In genomic region chr17:78140169-78141051, GRCh38 we compare ENCODE assay signal across 8 cellular contexts. TPM values are rescaled to one million over a fixed set of nuclear protein-coding genes. Genes with fewer than 3 reads are reported as not detected.
DNase-seq lines count a peak whose midpoint lies in the region; ATAC-seq and TF ChIP-seq lines count a peak whose summit lies in the region.

No MANE protein-coding gene starts in this region.

- H3K4me1 ChIP-seq in right atrium auricular region, result peaks cover 0 to 29% of the 10 kb centered on the region in 2 donors

- no peaks in the 10 kb centered on the region for H3K9me3 Mint-ChIP-seq in activated naive CD4-positive, alpha-beta T cell treated with anti-CD3 and anti-CD28 coated beads for 36 hours

- H3K27ac Mint-ChIP-seq in activated naive CD4-positive, alpha-beta T cell treated with anti-CD3 and anti-CD28 coated beads for 36 hours, result peak overlapping the region; percentile 28

- H3K4me3 ChIP-seq in right atrium auricular region, result peak overlapping the region in 1 of 2 donors; percentile 28

- peak overlapping the region; percentile 40 for H3K4me3 Mint-ChIP-seq in activated naive CD4-positive, alpha-beta T cell treated with anti-CD3 and anti-CD28 coated beads for 36 hours

- peak; percentile 55 for ATAC-seq in HG02588 (IDR thresholded peaks at IDR 0.05; ENCODE audit: unreplicated experiment)
- ATAC-seq in SK-N-SH treated with all-trans-retinoic acid at 6 μM for 48 hours, result peak; percentile 71

- in situ Hi-C loops in GM13976 (cut with MboI; ENCODE audit: low sequenced_read_pairs, unreplicated experiment), result no loop called here

- no peak for TF ChIP-seq CTCF in GM13976 (IDR thresholded peaks at IDR 0.05; ENCODE audit: borderline replicate concordance, control extremely low read depth, extremely low read depth, insufficient read depth, missing control alignments)
- no peak for TF ChIP-seq CTCF in right atrium auricular region (IDR thresholded peaks at IDR 0.05)

- H3K27ac ChIP-seq in right atrium auricular region, result peak overlapping the region in 1 of 2 donors; percentile 22

- H3K4me1 Mint-ChIP-seq in activated naive CD4-positive, alpha-beta T cell treated with anti-CD3 and anti-CD28 coated beads for 36 hours (ENCODE audit: low read depth), result peaks cover 63% of the 10 kb centered on the region

- H3K36me3 Mint-ChIP-seq in activated naive CD4-positive, alpha-beta T cell treated with anti-CD3 and anti-CD28 coated beads for 36 hours (ENCODE audit: low read depth), result peaks cover 22% of the 10 kb centered on the region

- intact Hi-C loops in activated naive CD4-positive, alpha-beta T cell treated with anti-CD3 and anti-CD28 coated beads for 36 hours (cut with micrococcal nuclease), result loop anchor here (1.0 to 2.0 kb wide), 3 partner anchors 28 to 47 kb away; partner anchors contain the start of genes AFMID, SYNGR2 and TK1

- CTCF ChIA-PET in activated naive CD4-positive, alpha-beta T cell treated with anti-CD3 and anti-CD28 coated beads for 36 hours (lab: Charles Lee), result interaction anchor here (0.6 to 7.9 kb wide), 6 partner anchors 13 to 120 kb away, joined by 3 to 100 read pairs (median 4); no protein-coding TSS in a partner anchor

- DNase-seq in GM13976 (ENCODE audit: low spot score) (peak; percentile 98), MV-4-11 (lab: John Stamatoyannopoulos, UW) (peak; percentile 95), right atrium auricular region (ENCODE audit: low spot score) (peak; percentile 90), COR-L47 (lab: John Stamatoyannopoulos, UW) (no peak)
- peak; percentile 96 for DNase-seq in activated naive CD4-positive, alpha-beta T cell treated with anti-CD3 and anti-CD28 coated beads for 36 hours
- peak; percentile 87 for DNase-seq in stimulated activated CD4-positive, alpha-beta T cell treated with anti-CD3 and anti-CD28 coated beads, Interleukin-12 subunit alpha, Interleukin-12 subunit beta, amount 100 ng/mL, for 4 hours

- no peaks in the 10 kb centered on the region for H3K27me3 ChIP-seq in right atrium auricular region

- no peaks in the 10 kb centered on the region for H3K27me3 Mint-ChIP-seq in activated naive CD4-positive, alpha-beta T cell treated with anti-CD3 and anti-CD28 coated beads for 36 hours (ENCODE audit: low read depth)

- H3K9me3 ChIP-seq in right atrium auricular region, result no peaks in the 10 kb centered on the region

- H3K36me3 ChIP-seq in right atrium auricular region, result no peaks in the 10 kb centered on the region

TF ChIP-seq in SK-N-SH treated with all-trans-retinoic acid at 6 μM for 48 hours, 23 proteins besides CTCF, POLR2A, EP300 and RAD21:
- TF ChIP-seq, protein P1, sequence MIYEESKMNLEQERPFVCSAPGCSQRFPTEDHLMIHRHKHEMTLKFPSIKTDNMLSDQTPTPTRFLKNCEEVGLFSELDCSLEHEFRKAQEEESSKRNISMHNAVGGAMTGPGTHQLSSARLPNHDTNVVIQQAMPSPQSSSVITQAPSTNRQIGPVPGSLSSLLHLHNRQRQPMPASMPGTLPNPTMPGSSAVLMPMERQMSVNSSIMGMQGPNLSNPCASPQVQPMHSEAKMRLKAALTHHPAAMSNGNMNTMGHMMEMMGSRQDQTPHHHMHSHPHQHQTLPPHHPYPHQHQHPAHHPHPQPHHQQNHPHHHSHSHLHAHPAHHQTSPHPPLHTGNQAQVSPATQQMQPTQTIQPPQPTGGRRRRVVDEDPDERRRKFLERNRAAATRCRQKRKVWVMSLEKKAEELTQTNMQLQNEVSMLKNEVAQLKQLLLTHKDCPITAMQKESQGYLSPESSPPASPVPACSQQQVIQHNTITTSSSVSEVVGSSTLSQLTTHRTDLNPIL (CRISPR knock-in tag; IDR thresholded peaks at IDR 0.05; ENCODE audit: low read depth), result no peak
- TF ChIP-seq, protein P2, sequence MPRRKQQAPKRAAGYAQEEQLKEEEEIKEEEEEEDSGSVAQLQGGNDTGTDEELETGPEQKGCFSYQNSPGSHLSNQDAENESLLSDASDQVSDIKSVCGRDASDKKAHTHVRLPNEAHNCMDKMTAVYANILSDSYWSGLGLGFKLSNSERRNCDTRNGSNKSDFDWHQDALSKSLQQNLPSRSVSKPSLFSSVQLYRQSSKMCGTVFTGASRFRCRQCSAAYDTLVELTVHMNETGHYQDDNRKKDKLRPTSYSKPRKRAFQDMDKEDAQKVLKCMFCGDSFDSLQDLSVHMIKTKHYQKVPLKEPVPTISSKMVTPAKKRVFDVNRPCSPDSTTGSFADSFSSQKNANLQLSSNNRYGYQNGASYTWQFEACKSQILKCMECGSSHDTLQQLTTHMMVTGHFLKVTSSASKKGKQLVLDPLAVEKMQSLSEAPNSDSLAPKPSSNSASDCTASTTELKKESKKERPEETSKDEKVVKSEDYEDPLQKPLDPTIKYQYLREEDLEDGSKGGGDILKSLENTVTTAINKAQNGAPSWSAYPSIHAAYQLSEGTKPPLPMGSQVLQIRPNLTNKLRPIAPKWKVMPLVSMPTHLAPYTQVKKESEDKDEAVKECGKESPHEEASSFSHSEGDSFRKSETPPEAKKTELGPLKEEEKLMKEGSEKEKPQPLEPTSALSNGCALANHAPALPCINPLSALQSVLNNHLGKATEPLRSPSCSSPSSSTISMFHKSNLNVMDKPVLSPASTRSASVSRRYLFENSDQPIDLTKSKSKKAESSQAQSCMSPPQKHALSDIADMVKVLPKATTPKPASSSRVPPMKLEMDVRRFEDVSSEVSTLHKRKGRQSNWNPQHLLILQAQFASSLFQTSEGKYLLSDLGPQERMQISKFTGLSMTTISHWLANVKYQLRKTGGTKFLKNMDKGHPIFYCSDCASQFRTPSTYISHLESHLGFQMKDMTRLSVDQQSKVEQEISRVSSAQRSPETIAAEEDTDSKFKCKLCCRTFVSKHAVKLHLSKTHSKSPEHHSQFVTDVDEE (CRISPR knock-in tag; IDR thresholded peaks at IDR 0.05), result no peak
- no peak for TF ChIP-seq SNAI2 (CRISPR knock-in tag; IDR thresholded peaks at IDR 0.05)
- no peak for TF ChIP-seq ISL1 (CRISPR knock-in tag; IDR thresholded peaks at IDR 0.05)
- no peak for TF ChIP-seq GLIS3 (CRISPR knock-in tag; IDR thresholded peaks at IDR 0.05)

RNA-seq across cellular contexts. Expression of gene C17orf99, which starts 5.8 kb away (rescaled TPM):
- not detected for total RNA-seq in activated naive CD4-positive, alpha-beta T cell treated with anti-CD3 and anti-CD28 coated beads for 36 hours
- not detected for total RNA-seq in right atrium auricular region

RNA-seq across cellular contexts. Expression of gene TMC8, which starts 9.8 kb away (rescaled TPM):
- total RNA-seq in activated naive CD4-positive, alpha-beta T cell treated with anti-CD3 and anti-CD28 coated beads for 36 hours, result 100 to 1,000 TPM; 105 to 110 TPM
- 1 to 10 TPM; 1.0 to 2.6 TPM for total RNA-seq in right atrium auricular region

RNA-seq across cellular contexts. Expression of gene TMC6, which starts 11.9 kb away (rescaled TPM):
- total RNA-seq in activated naive CD4-positive, alpha-beta T cell treated with anti-CD3 and anti-CD28 coated beads for 36 hours, result 10 to 100 TPM; 79.0 to 85.6 TPM
- total RNA-seq in right atrium auricular region, result 10 to 100 TPM in 1 of 2 donors, 1 to 10 TPM in 1; 7.5 to 41.3 TPM

RNA-seq across cellular contexts. Expression of gene SYNGR2, which starts 28.0 kb away (rescaled TPM):
- total RNA-seq in activated naive CD4-positive, alpha-beta T cell treated with anti-CD3 and anti-CD28 coated beads for 36 hours, result 100 to 1,000 TPM in 1 of 2 experiments, 10 to 100 TPM in 1; 96.3 to 103 TPM
- 100 to 1,000 TPM in 1 of 2 donors, 10 to 100 TPM in 1; 52.8 to 129 TPM for total RNA-seq in right atrium auricular region

RNA-seq across cellular contexts. Expression of gene TK1, which starts 46.4 kb away (rescaled TPM):
- total RNA-seq in activated naive CD4-positive, alpha-beta T cell treated with anti-CD3 and anti-CD28 coated beads for 36 hours, result 100 to 1,000 TPM; 165 to 173 TPM
- 1 to 10 TPM; 2.2 TPM for total RNA-seq in right atrium auricular region

Comparison
In these comparisons a context has a peak if more than half of its experiments do, and no peak if none do; other contexts are left out.
1. RNA of gene TMC8, which starts 9.8 kb away (total RNA-seq): 105 to 110 TPM in activated naive CD4-positive, alpha-beta T cell treated with anti-CD3 and anti-CD28 coated beads for 36 hours; 1.0 to 2.6 TPM in right atrium auricular region; every median in the first group is over 10 times any median in the second.